In the genomic region with DNA sequence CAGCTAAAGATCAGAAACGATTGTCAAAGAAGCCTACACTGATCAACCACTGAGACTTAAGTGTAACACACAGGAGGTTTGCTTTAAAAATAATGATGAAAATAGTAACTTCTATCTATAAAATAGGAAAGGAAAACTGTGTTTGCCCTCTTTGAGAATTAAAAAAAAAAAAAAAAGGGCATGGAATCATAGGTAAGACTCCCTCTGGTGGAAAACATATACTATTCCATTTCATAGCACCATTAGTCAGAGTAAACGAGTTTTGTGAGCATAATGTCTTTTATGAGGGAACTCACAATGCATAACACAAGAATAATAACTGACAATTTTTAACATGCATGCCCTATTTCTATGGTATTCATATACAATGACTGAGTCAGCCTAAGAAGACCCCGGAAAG, we compare ENCODE assay signal across 9 cellular contexts. TPM values are rescaled to one million over a fixed set of nuclear protein-coding genes. Genes with fewer than 3 reads are reported as not detected.
DNase-seq lines count a peak whose midpoint lies in the region; ATAC-seq, FAIRE-seq and TF ChIP-seq lines count a peak whose summit lies in the region.
"Had no signal": no experiment of that assay in that cellular context is flagged by ENCODE, and none has a peak within 500 bp of the region (broad histone marks: within the 10 kb centered on the region; RNA-seq: fewer than 3 reads in every experiment).

No MANE protein-coding gene starts in this region.

- no peak overlapping the region for H3K27ac ChIP-seq in transverse colon

- H3K4me3 Mint-ChIP-seq in activated CD8-positive, alpha-beta T cell treated with anti-CD3 and anti-CD28 coated beads for 36 hours: no peak overlapping the region
- no peak overlapping the region for H3K4me3 Mint-ChIP-seq in activated CD8-positive, alpha-beta T cell treated with anti-CD3 and anti-CD28 coated beads, Interleukin-2, amount 10 ng/mL, durations not matched to agents 7 days and 5 days
- H3K4me3 Mint-ChIP-seq: activated naive CD8-positive, alpha-beta T cell treated with anti-CD3 and anti-CD28 coated beads, Interleukin-2, amount 10 ng/mL, durations not matched to agents 7 days and 5 days had no signal

- ATAC-seq in activated CD8-positive, alpha-beta T cell treated with anti-CD3 and anti-CD28 coated beads for 36 hours: no peak
- ATAC-seq in activated CD8-positive, alpha-beta T cell treated with anti-CD3 and anti-CD28 coated beads, Interleukin-2, amount 10 ng/mL, durations not matched to agents 7 days and 5 days: no peak
- no peak for ATAC-seq in GM21526 (IDR thresholded peaks at IDR 0.05; ENCODE audit: low FRiP score, unreplicated experiment)

- CTCF ChIA-PET in activated CD8-positive, alpha-beta T cell treated with anti-CD3 and anti-CD28 coated beads for 36 hours (lab: Charles Lee): interaction anchor here (0.6 to 1.5 kb wide), 4 partner anchors 13 to 116 kb away, joined by 3 to 4 read pairs (median 4); no protein-coding TSS in a partner anchor
- CTCF ChIA-PET in activated CD8-positive, alpha-beta T cell treated with anti-CD3 and anti-CD28 coated beads, Interleukin-2, amount 10 ng/mL, durations not matched to agents 7 days and 5 days (lab: Charles Lee): interaction anchor here (1.5 kb wide), 1 partner anchor 116 kb away, joined by 5 read pairs; no protein-coding TSS in a partner anchor

- H3K4me1 Mint-ChIP-seq in activated CD8-positive, alpha-beta T cell treated with anti-CD3 and anti-CD28 coated beads for 36 hours (ENCODE audit: low read depth): no peaks in the 10 kb centered on the region
- no peaks in the 10 kb centered on the region for H3K4me1 Mint-ChIP-seq in activated CD8-positive, alpha-beta T cell treated with anti-CD3 and anti-CD28 coated beads, Interleukin-2, amount 10 ng/mL, durations not matched to agents 7 days and 5 days (ENCODE audit: low read depth)

- POLR2A ChIA-PET in activated CD8-positive, alpha-beta T cell treated with anti-CD3 and anti-CD28 coated beads for 36 hours (lab: Charles Lee): interaction anchor here (0.5 kb wide), 1 partner anchor 10 kb away, joined by 3 read pairs; no protein-coding TSS in a partner anchor
- POLR2A ChIA-PET in activated CD8-positive, alpha-beta T cell treated with anti-CD3 and anti-CD28 coated beads, Interleukin-2, amount 10 ng/mL, durations not matched to agents 7 days and 5 days (lab: Charles Lee): no interaction called here

- no peak for TF ChIP-seq POLR2A in transverse colon (IDR thresholded peaks at IDR 0.05)
- no peak for TF ChIP-seq POLR2A in GM12891 (IDR thresholded peaks at IDR 0.05; ENCODE audit: low read depth, low read length)

- no peak for DNase-seq in activated CD8-positive, alpha-beta T cell treated with anti-CD3 and anti-CD28 coated beads for 36 hours
- DNase-seq in activated CD8-positive, alpha-beta T cell treated with anti-CD3 and anti-CD28 coated beads, Interleukin-2, amount 10 ng/mL, durations not matched to agents 7 days and 5 days: no peak
- DNase-seq in NCI-H748 (lab: John Stamatoyannopoulos, UW; ENCODE audit: unreplicated experiment) (peak; percentile 33), epithelial cell of esophagus (ENCODE audit: low read depth) (peak; percentile 42), transverse colon (no peak), ecto neural progenitor cell (ENCODE audit: low spot score) (no peak), GM12891 (ENCODE audit: insufficient read length, low spot score) (no peak)
- DNase-seq: activated naive CD8-positive, alpha-beta T cell treated with anti-CD3 and anti-CD28 coated beads, Interleukin-2, amount 10 ng/mL, durations not matched to agents 7 days and 5 days had no signal

- in situ Hi-C loops in transverse colon (cut with MboI; ENCODE audit: low pct_ligation_motif_present in 1 of 4, low pct_unique_long_range_greater_than_20kb in 1 of 4, low sequenced_read_pairs in 3 of 4): no loop called here

- no peaks in the 10 kb centered on the region for H3K27me3 ChIP-seq in transverse colon

- H3K27me3 Mint-ChIP-seq in activated CD8-positive, alpha-beta T cell treated with anti-CD3 and anti-CD28 coated beads for 36 hours: no peaks in the 10 kb centered on the region
- no peaks in the 10 kb centered on the region for H3K27me3 Mint-ChIP-seq in activated CD8-positive, alpha-beta T cell treated with anti-CD3 and anti-CD28 coated beads, Interleukin-2, amount 10 ng/mL, durations not matched to agents 7 days and 5 days (ENCODE audit: low read depth)
- H3K27me3 Mint-ChIP-seq: activated naive CD8-positive, alpha-beta T cell treated with anti-CD3 and anti-CD28 coated beads, Interleukin-2, amount 10 ng/mL, durations not matched to agents 7 days and 5 days had no signal

- peaks cover 15% of the 10 kb centered on the region for H3K36me3 Mint-ChIP-seq in activated CD8-positive, alpha-beta T cell treated with anti-CD3 and anti-CD28 coated beads for 36 hours (ENCODE audit: low read depth)
- peaks cover 11% of the 10 kb centered on the region for H3K36me3 Mint-ChIP-seq in activated CD8-positive, alpha-beta T cell treated with anti-CD3 and anti-CD28 coated beads, Interleukin-2, amount 10 ng/mL, durations not matched to agents 7 days and 5 days (ENCODE audit: low read depth)

- TF ChIP-seq CTCF in activated CD8-positive, alpha-beta T cell treated with anti-CD3 and anti-CD28 coated beads for 36 hours (IDR thresholded peaks at IDR 0.05): peak; percentile 31
- TF ChIP-seq CTCF in epithelial cell of esophagus (IDR thresholded peaks at IDR 0.05; ENCODE audit: insufficient read depth, low read depth, low read length, missing control alignments): peak; percentile 42
- TF ChIP-seq CTCF in transverse colon (IDR thresholded peaks at IDR 0.05): peak; percentile 33 to 52 (median 42)

- no peaks in the 10 kb centered on the region for H3K9me3 ChIP-seq in transverse colon

- no peak overlapping the region for H3K27ac Mint-ChIP-seq in activated CD8-positive, alpha-beta T cell treated with anti-CD3 and anti-CD28 coated beads for 36 hours
- H3K27ac Mint-ChIP-seq in activated CD8-positive, alpha-beta T cell treated with anti-CD3 and anti-CD28 coated beads, Interleukin-2, amount 10 ng/mL, durations not matched to agents 7 days and 5 days: no peak overlapping the region
- H3K27ac Mint-ChIP-seq: activated naive CD8-positive, alpha-beta T cell treated with anti-CD3 and anti-CD28 coated beads, Interleukin-2, amount 10 ng/mL, durations not matched to agents 7 days and 5 days had no signal

- TF ChIP-seq EP300 in transverse colon (IDR thresholded peaks at IDR 0.05; ENCODE audit: low read depth): no peak

- FAIRE-seq in GM12891 (lab: Jason Lieb, UNC): no peak

- no peaks in the 10 kb centered on the region for H3K9me3 Mint-ChIP-seq in activated CD8-positive, alpha-beta T cell treated with anti-CD3 and anti-CD28 coated beads for 36 hours
- H3K9me3 Mint-ChIP-seq in activated CD8-positive, alpha-beta T cell treated with anti-CD3 and anti-CD28 coated beads, Interleukin-2, amount 10 ng/mL, durations not matched to agents 7 days and 5 days (ENCODE audit: insufficient read depth): no peaks in the 10 kb centered on the region
- H3K9me3 Mint-ChIP-seq: activated naive CD8-positive, alpha-beta T cell treated with anti-CD3 and anti-CD28 coated beads, Interleukin-2, amount 10 ng/mL, durations not matched to agents 7 days and 5 days had no signal

- no peak overlapping the region for H3K4me3 ChIP-seq in epithelial cell of esophagus (ENCODE audit: low read length)
- H3K4me3 ChIP-seq in transverse colon: no peak overlapping the region

- no peaks in the 10 kb centered on the region for H3K4me1 ChIP-seq in transverse colon

- 43 to 57% methylated on average over 3 of the region's 3 CpGs for WGBS in transverse colon (ENCODE audit: low coverage in 1 of 2), 2 donors

- intact Hi-C loops in activated CD8-positive, alpha-beta T cell treated with anti-CD3 and anti-CD28 coated beads for 36 hours (cut with micrococcal nuclease): no loop called here
- intact Hi-C loops in transverse colon (cut with DNase I; ENCODE audit: low total_unique reads): no loop called here

- H3K36me3 ChIP-seq in transverse colon: peaks cover 0 to 60% (median 19%) of the 10 kb centered on the region in 4 donors

TF ChIP-seq in GM12891, 5 proteins besides CTCF, POLR2A, EP300 and RAD21:
- no peak for TF ChIP-seq POLR2AphosphoS5 (IDR thresholded peaks at IDR 0.05; ENCODE audit: low read depth, low read length)
- no peak for TF ChIP-seq TAF1 (IDR thresholded peaks at IDR 0.05; ENCODE audit: low read depth, low read length)
- no peak for TF ChIP-seq SPI1 (IDR thresholded peaks at IDR 0.05; ENCODE audit: low read depth, low read length)
- no peak for TF ChIP-seq POU2F2 (IDR thresholded peaks at IDR 0.05; ENCODE audit: low read depth, low read length)
- TF ChIP-seq PAX5 (IDR thresholded peaks at IDR 0.05; ENCODE audit: insufficient read depth, low read length, severe bottlenecking): no peak

RNA-seq across cellular contexts. Expression of gene SLC35F5, which starts 36.3 kb away (rescaled TPM):
- 10 to 100 TPM; 17.9 to 18.9 TPM for total RNA-seq in activated CD8-positive, alpha-beta T cell treated with anti-CD3 and anti-CD28 coated beads for 36 hours
- 10 to 100 TPM; 16.5 to 17.1 TPM for total RNA-seq in activated CD8-positive, alpha-beta T cell treated with anti-CD3 and anti-CD28 coated beads, Interleukin-2, amount 10 ng/mL, durations not matched to agents 7 days and 5 days
- total RNA-seq in transverse colon: 100 to 1,000 TPM in 3 of 4 donors, 10 to 100 TPM in 1; 83.2 to 165 (median 128) TPM
- polyA plus RNA-seq in GM12891 (2012; ENCODE audit: low read depth, missing spikeins): 6.7 TPM

Comparison
In these comparisons a context has a peak if more than half of its experiments do, and no peak if none do; other contexts are left out.
1. DNase-seq: peak in NCI-H748 (single experiment) and epithelial cell of esophagus (single experiment); none in activated CD8-positive, alpha-beta T cell treated with anti-CD3 and anti-CD28 coated beads for 36 hours (single experiment), activated CD8-positive, alpha-beta T cell treated with anti-CD3 and anti-CD28 coated beads, Interleukin-2, amount 10 ng/mL, durations not matched to agents 7 days and 5 days (single experiment), transverse colon (single experiment), ecto neural progenitor cell (single experiment) and GM12891 (single experiment).
2. RNA of gene SLC35F5, which starts 36.3 kb away (total RNA-seq): 83.2 to 165 TPM in transverse colon; 17.9 to 18.9 TPM in activated CD8-positive, alpha-beta T cell treated with anti-CD3 and anti-CD28 coated beads for 36 hours and 16.5 to 17.1 TPM in activated CD8-positive, alpha-beta T cell treated with anti-CD3 and anti-CD28 coated beads, Interleukin-2, amount 10 ng/mL, durations not matched to agents 7 days and 5 days; every median in the first group is over 4 times any median in the second.
3. Peak in every context shown above with its lines, with median percentiles within 50 percentile points of each other: CTCF ChIP-seq.